6 cellular contexts compared by ENCODE assay signal in genomic region chr16:12067345-12067713, GRCh38.
DNase-seq lines count a peak whose midpoint lies in the region; ATAC-seq and TF ChIP-seq lines count a peak whose summit lies in the region.
"Not testable (repeated sequence)": the region's sequence is repeated elsewhere in the genome, so short reads cannot be mapped to it uniquely, and the experiment has no call there.

No MANE protein-coding gene starts in this region.

- H3K4me1 Mint-ChIP-seq in dendritic cell treated with granulocyte-macrophage colony-stimulating factor and Interleukin-4, amounts not matched to agents 40 ng/mL and 50 ng/mL, for 4 days (ENCODE audit: low read depth), result peaks cover 61% of the 10 kb centered on the region
- peaks cover 15% of the 10 kb centered on the region for H3K4me1 Mint-ChIP-seq in stimulated activated memory B cell treated with anti-CD40 and anti-IgM and Interleukin-4, amounts not matched to agents 10 μg/mL and 1 μg/mL and 100 μg/mL, for 72 hours

- H3K36me3 Mint-ChIP-seq in dendritic cell treated with granulocyte-macrophage colony-stimulating factor and Interleukin-4, amounts not matched to agents 40 ng/mL and 50 ng/mL, for 4 days (ENCODE audit: low read depth), result peaks cover 78% of the 10 kb centered on the region
- H3K36me3 Mint-ChIP-seq in stimulated activated memory B cell treated with anti-CD40 and anti-IgM and Interleukin-4, amounts not matched to agents 10 μg/mL and 1 μg/mL and 100 μg/mL, for 72 hours, result peaks cover 42% of the 10 kb centered on the region

- not testable (repeated sequence) for H3K9me3 Mint-ChIP-seq in dendritic cell treated with granulocyte-macrophage colony-stimulating factor and Interleukin-4, amounts not matched to agents 40 ng/mL and 50 ng/mL, for 4 days; stimulated activated memory B cell treated with anti-CD40 and anti-IgM and Interleukin-4, amounts not matched to agents 10 μg/mL and 1 μg/mL and 100 μg/mL, for 72 hours

- in situ Hi-C loops in GM13976 (cut with MboI; ENCODE audit: low sequenced_read_pairs, unreplicated experiment), result loop anchor here (10.0 kb wide), 1 partner anchor 113 kb away; no protein-coding TSS in a partner anchor

- CTCF ChIA-PET in RWPE1 (lab: Yijun Ruan, JAX), result interaction anchor here (0.6 to 2.2 kb wide), 18 partner anchors 14 to 506 kb away, joined by 3 to 14 read pairs (median 4); partner anchors contain the start of genes GSPT1 and SNX29

- not testable (repeated sequence) for TF ChIP-seq CTCF in GM13976 (IDR thresholded peaks at IDR 0.05; ENCODE audit: borderline replicate concordance, control extremely low read depth, extremely low read depth, insufficient read depth, missing control alignments); RWPE1 (conservative IDR thresholded peaks at IDR 0.05; ENCODE audit: low read depth)

- H3K4me3 Mint-ChIP-seq in dendritic cell treated with granulocyte-macrophage colony-stimulating factor and Interleukin-4, amounts not matched to agents 40 ng/mL and 50 ng/mL, for 4 days; stimulated activated memory B cell treated with anti-CD40 and anti-IgM and Interleukin-4, amounts not matched to agents 10 μg/mL and 1 μg/mL and 100 μg/mL, for 72 hours: not testable (repeated sequence)

- H3K27ac ChIP-seq in RWPE1, result peak overlapping the region; percentile 11; the same call in 1 of the 2 replicates

- not testable (repeated sequence) for ATAC-seq in stimulated activated memory B cell treated with anti-CD40 and anti-IgM and Interleukin-4, amounts not matched to agents 10 μg/mL and 1 μg/mL and 100 μg/mL, for 72 hours

- POLR2A ChIA-PET in RWPE1 (lab: Yijun Ruan, JAX; ENCODE audit: low non-redundant PET), result not testable (repeated sequence)

- not testable (repeated sequence) for H3K27me3 Mint-ChIP-seq in dendritic cell treated with granulocyte-macrophage colony-stimulating factor and Interleukin-4, amounts not matched to agents 40 ng/mL and 50 ng/mL, for 4 days; stimulated activated memory B cell treated with anti-CD40 and anti-IgM and Interleukin-4, amounts not matched to agents 10 μg/mL and 1 μg/mL and 100 μg/mL, for 72 hours

- DNase-seq in GM13976 (ENCODE audit: low spot score) (peak; percentile 10), posterior vena cava (ENCODE audit: low spot score) (peak; percentile 24)
- not testable (repeated sequence) for DNase-seq in RWPE1 (ENCODE audit: low spot score)
- DNase-seq in activated CD8-positive, alpha-beta memory T cell treated with anti-CD3 and anti-CD28 coated beads, Interleukin-2, amount 50 U/mL, for 4 hours, result peak; percentile 1

- peak overlapping the region; percentile 17 for H3K27ac Mint-ChIP-seq in dendritic cell treated with granulocyte-macrophage colony-stimulating factor and Interleukin-4, amounts not matched to agents 40 ng/mL and 50 ng/mL, for 4 days
- peak overlapping the region; percentile 56 for H3K27ac Mint-ChIP-seq in stimulated activated memory B cell treated with anti-CD40 and anti-IgM and Interleukin-4, amounts not matched to agents 10 μg/mL and 1 μg/mL and 100 μg/mL, for 72 hours

- intact Hi-C loops in dendritic cell treated with granulocyte-macrophage colony-stimulating factor and Interleukin-4, amounts not matched to agents 40 ng/mL and 50 ng/mL, for 4 days (cut with micrococcal nuclease), result loop anchor here (1.0 kb wide), 1 partner anchor 118 kb away; no protein-coding TSS in a partner anchor
- intact Hi-C loops in posterior vena cava (cut with DNase I), result loop anchor here in 1 of 2 donors (10.0 kb wide), 2 partner anchors 93 to 673 kb away; partner anchors contain the start of gene SNX29
